2 cellular contexts compared by ENCODE assay signal in the genomic region with DNA sequence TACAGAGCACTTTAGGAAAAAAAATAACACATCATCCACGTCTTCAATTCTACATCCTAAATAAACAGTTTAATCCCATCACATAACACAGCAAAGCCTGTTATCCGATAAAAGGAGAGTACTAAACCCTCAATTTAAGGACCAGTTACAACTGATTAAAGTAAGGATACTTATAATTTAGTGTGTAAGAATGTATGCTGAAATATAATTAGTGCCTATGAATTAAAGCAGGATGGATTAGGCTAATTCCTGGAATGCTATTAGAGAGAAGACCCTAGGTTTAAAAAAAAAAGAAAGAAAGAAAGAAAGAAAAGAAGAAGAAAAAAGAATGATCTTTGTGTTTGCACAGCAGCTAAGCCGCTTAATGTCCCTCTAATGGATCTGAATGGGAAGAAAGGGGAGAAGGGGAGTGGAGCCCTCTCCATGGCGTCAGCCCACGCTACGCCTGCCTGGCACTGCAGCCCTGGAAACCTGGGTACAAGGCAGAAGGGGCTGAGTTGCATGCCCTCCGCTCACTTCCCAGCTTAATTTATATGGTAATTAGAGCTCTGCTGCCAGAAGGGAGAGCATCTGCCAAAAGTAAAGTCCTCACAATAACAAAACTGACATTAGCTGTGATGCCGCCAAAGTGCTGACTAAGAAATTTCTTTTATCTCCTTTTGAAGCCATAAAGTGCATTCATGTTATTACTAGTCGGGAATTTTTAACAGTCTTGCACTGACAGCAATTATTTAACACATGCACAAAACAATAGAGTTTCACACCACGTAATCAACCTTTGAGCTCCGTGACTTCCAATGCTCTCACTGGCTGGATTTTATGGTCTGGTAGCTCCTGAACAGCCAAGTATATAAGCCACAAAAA.
TF ChIP-seq lines count a peak whose summit lies in the region.

No MANE protein-coding gene starts in this region.

TF ChIP-seq in SK-N-SH, 30 proteins besides CTCF, POLR2A, EP300 and RAD21 (continued from another document):
- TF ChIP-seq, protein P1, sequence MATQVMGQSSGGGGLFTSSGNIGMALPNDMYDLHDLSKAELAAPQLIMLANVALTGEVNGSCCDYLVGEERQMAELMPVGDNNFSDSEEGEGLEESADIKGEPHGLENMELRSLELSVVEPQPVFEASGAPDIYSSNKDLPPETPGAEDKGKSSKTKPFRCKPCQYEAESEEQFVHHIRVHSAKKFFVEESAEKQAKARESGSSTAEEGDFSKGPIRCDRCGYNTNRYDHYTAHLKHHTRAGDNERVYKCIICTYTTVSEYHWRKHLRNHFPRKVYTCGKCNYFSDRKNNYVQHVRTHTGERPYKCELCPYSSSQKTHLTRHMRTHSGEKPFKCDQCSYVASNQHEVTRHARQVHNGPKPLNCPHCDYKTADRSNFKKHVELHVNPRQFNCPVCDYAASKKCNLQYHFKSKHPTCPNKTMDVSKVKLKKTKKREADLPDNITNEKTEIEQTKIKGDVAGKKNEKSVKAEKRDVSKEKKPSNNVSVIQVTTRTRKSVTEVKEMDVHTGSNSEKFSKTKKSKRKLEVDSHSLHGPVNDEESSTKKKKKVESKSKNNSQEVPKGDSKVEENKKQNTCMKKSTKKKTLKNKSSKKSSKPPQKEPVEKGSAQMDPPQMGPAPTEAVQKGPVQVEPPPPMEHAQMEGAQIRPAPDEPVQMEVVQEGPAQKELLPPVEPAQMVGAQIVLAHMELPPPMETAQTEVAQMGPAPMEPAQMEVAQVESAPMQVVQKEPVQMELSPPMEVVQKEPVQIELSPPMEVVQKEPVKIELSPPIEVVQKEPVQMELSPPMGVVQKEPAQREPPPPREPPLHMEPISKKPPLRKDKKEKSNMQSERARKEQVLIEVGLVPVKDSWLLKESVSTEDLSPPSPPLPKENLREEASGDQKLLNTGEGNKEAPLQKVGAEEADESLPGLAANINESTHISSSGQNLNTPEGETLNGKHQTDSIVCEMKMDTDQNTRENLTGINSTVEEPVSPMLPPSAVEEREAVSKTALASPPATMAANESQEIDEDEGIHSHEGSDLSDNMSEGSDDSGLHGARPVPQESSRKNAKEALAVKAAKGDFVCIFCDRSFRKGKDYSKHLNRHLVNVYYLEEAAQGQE (IDR thresholded peaks at IDR 0.05; ENCODE audit: low read depth, low read length), result no peak
- TF ChIP-seq, protein P2, sequence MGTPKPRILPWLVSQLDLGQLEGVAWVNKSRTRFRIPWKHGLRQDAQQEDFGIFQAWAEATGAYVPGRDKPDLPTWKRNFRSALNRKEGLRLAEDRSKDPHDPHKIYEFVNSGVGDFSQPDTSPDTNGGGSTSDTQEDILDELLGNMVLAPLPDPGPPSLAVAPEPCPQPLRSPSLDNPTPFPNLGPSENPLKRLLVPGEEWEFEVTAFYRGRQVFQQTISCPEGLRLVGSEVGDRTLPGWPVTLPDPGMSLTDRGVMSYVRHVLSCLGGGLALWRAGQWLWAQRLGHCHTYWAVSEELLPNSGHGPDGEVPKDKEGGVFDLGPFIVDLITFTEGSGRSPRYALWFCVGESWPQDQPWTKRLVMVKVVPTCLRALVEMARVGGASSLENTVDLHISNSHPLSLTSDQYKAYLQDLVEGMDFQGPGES (IDR thresholded peaks at IDR 0.05; ENCODE audit: low read depth, low read length), result no peak
- no peak for TF ChIP-seq ELF1 (IDR thresholded peaks at IDR 0.05)
- TF ChIP-seq, protein P3, sequence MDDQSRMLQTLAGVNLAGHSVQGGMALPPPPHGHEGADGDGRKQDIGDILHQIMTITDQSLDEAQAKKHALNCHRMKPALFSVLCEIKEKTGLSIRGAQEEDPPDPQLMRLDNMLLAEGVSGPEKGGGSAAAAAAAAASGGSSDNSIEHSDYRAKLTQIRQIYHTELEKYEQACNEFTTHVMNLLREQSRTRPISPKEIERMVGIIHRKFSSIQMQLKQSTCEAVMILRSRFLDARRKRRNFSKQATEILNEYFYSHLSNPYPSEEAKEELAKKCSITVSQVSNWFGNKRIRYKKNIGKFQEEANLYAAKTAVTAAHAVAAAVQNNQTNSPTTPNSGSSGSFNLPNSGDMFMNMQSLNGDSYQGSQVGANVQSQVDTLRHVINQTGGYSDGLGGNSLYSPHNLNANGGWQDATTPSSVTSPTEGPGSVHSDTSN (IDR thresholded peaks at IDR 0.05), result no peak
- TF ChIP-seq, protein P4, sequence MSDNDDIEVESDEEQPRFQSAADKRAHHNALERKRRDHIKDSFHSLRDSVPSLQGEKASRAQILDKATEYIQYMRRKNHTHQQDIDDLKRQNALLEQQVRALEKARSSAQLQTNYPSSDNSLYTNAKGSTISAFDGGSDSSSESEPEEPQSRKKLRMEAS (IDR thresholded peaks at IDR 0.05; ENCODE audit: low read depth), result no peak
- TF ChIP-seq JUND (IDR thresholded peaks at IDR 0.05), result no peak
- TF ChIP-seq FOXJ3 (CRISPR knock-in tag; IDR thresholded peaks at IDR 0.05), result no peak
- TF ChIP-seq SIN3A (IDR thresholded peaks at IDR 0.05; ENCODE audit: borderline replicate concordance, low read depth, low read length), result no peak
- no peak for TF ChIP-seq TCF12 (IDR thresholded peaks at IDR 0.05)
- TF ChIP-seq, protein P5, sequence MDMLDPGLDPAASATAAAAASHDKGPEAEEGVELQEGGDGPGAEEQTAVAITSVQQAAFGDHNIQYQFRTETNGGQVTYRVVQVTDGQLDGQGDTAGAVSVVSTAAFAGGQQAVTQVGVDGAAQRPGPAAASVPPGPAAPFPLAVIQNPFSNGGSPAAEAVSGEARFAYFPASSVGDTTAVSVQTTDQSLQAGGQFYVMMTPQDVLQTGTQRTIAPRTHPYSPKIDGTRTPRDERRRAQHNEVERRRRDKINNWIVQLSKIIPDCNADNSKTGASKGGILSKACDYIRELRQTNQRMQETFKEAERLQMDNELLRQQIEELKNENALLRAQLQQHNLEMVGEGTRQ (IDR thresholded peaks at IDR 0.05; ENCODE audit: borderline replicate concordance, low read depth, low read length), result no peak

TF ChIP-seq in WTC11, 78 proteins besides CTCF, POLR2A, EP300 and RAD21 (continued from another document):
- TF ChIP-seq, protein P6, sequence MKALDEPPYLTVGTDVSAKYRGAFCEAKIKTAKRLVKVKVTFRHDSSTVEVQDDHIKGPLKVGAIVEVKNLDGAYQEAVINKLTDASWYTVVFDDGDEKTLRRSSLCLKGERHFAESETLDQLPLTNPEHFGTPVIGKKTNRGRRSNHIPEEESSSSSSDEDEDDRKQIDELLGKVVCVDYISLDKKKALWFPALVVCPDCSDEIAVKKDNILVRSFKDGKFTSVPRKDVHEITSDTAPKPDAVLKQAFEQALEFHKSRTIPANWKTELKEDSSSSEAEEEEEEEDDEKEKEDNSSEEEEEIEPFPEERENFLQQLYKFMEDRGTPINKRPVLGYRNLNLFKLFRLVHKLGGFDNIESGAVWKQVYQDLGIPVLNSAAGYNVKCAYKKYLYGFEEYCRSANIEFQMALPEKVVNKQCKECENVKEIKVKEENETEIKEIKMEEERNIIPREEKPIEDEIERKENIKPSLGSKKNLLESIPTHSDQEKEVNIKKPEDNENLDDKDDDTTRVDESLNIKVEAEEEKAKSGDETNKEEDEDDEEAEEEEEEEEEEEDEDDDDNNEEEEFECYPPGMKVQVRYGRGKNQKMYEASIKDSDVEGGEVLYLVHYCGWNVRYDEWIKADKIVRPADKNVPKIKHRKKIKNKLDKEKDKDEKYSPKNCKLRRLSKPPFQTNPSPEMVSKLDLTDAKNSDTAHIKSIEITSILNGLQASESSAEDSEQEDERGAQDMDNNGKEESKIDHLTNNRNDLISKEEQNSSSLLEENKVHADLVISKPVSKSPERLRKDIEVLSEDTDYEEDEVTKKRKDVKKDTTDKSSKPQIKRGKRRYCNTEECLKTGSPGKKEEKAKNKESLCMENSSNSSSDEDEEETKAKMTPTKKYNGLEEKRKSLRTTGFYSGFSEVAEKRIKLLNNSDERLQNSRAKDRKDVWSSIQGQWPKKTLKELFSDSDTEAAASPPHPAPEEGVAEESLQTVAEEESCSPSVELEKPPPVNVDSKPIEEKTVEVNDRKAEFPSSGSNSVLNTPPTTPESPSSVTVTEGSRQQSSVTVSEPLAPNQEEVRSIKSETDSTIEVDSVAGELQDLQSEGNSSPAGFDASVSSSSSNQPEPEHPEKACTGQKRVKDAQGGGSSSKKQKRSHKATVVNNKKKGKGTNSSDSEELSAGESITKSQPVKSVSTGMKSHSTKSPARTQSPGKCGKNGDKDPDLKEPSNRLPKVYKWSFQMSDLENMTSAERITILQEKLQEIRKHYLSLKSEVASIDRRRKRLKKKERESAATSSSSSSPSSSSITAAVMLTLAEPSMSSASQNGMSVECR (CRISPR knock-in tag; IDR thresholded peaks at IDR 0.05; ENCODE audit: borderline replicate concordance), result no peak
- no peak for TF ChIP-seq CBFB (CRISPR knock-in tag; IDR thresholded peaks at IDR 0.05; ENCODE audit: low read depth)
- no peak for TF ChIP-seq ESRRA (CRISPR knock-in tag; IDR thresholded peaks at IDR 0.05; ENCODE audit: borderline replicate concordance)
- TF ChIP-seq ZNF671 (CRISPR knock-in tag; IDR thresholded peaks at IDR 0.05), result no peak
- no peak for TF ChIP-seq NR1H2 (CRISPR knock-in tag; IDR thresholded peaks at IDR 0.05)
- no peak for TF ChIP-seq OVOL2 (CRISPR knock-in tag; IDR thresholded peaks at IDR 0.05; ENCODE audit: borderline replicate concordance)
- TF ChIP-seq ZNF396 (CRISPR knock-in tag; IDR thresholded peaks at IDR 0.05; ENCODE audit: borderline replicate concordance), result no peak
- TF ChIP-seq, protein P7, sequence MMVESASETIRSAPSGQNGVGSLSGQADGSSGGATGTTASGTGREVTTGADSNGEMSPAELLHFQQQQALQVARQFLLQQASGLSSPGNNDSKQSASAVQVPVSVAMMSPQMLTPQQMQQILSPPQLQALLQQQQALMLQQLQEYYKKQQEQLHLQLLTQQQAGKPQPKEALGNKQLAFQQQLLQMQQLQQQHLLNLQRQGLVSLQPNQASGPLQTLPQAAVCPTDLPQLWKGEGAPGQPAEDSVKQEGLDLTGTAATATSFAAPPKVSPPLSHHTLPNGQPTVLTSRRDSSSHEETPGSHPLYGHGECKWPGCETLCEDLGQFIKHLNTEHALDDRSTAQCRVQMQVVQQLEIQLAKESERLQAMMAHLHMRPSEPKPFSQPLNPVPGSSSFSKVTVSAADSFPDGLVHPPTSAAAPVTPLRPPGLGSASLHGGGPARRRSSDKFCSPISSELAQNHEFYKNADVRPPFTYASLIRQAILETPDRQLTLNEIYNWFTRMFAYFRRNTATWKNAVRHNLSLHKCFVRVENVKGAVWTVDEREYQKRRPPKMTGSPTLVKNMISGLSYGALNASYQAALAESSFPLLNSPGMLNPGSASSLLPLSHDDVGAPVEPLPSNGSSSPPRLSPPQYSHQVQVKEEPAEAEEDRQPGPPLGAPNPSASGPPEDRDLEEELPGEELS (CRISPR knock-in tag; IDR thresholded peaks at IDR 0.05), result no peak
